ENCODE assay signal across 28 cellular contexts in genomic region chr20:2304180-2304579, GRCh38. TPM values are rescaled to one million over a fixed set of nuclear protein-coding genes. Genes with fewer than 3 reads are reported as not detected.
"Had no signal": no experiment of that assay in that cellular context is flagged by ENCODE, and none has a peak within 500 bp of the region (broad histone marks: within the 10 kb centered on the region; RNA-seq: fewer than 3 reads in every experiment).

No MANE protein-coding gene starts in this region.

- ATAC-seq: Panc1, PC-3 had no signal

- FAIRE-seq: HTR-8/SVneo had no signal

- H3K9me3 ChIP-seq: SK-N-SH had no signal

- H3K27ac ChIP-seq: HL-60, RWPE1 had no signal

- H3K4me2 ChIP-seq: SK-N-SH had no signal

- DNase-seq: KBM-7, MV-4-11, NCI-H1048, NCI-H1105, NCI-H1417 treated with DMSO at 0.1 percent for 48 hours, NCI-H146, NCI-H187, NCI-H2029, NCI-H2081 treated with DMSO at 0.1 percent for 48 hours, NCI-H2171, NCI-H226, NCI-H446, NCI-H510A, NCI-H524 treated with DMSO at 0.1 percent for 48 hours, NCI-H69, NCI-H774, SHP77, SK-N-SH, SW 1271 had no signal

RNA-seq across cellular contexts. Expression of gene TGM3, which starts 8.4 kb away (rescaled TPM):
- total RNA-seq: LHCN-M2, MCF 10A, OCI-LY7, PC-3, SK-MEL-5 had no signal
- polyA plus RNA-seq: SK-N-SH had no signal
